In the genomic region with DNA sequence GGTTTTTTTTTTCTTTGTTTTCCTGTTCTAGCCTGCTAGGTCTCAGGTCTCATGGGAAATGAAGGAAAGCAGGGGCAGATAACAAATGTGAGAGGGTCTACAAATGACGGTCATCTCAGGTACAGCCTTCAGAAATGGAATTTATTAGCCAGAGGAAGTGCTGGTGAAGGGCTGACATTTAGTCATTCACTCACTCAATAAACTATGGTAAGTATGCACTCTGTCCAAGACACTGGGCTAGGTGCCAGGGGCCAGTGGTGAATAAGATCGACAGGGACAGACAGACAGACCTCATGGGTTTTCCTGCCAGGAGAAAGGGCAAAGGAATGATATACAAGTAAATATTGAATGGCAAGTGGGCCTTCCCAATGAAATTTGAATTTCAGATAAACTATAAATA, we compare ENCODE assay signal across 1 cellular context.
TF ChIP-seq lines count a peak whose summit lies in the region.

No MANE protein-coding gene starts in this region.

TF ChIP-seq in SK-N-SH, 30 proteins besides CTCF, POLR2A, EP300 and RAD21 (continued from another document):
- TF ChIP-seq, protein P1, sequence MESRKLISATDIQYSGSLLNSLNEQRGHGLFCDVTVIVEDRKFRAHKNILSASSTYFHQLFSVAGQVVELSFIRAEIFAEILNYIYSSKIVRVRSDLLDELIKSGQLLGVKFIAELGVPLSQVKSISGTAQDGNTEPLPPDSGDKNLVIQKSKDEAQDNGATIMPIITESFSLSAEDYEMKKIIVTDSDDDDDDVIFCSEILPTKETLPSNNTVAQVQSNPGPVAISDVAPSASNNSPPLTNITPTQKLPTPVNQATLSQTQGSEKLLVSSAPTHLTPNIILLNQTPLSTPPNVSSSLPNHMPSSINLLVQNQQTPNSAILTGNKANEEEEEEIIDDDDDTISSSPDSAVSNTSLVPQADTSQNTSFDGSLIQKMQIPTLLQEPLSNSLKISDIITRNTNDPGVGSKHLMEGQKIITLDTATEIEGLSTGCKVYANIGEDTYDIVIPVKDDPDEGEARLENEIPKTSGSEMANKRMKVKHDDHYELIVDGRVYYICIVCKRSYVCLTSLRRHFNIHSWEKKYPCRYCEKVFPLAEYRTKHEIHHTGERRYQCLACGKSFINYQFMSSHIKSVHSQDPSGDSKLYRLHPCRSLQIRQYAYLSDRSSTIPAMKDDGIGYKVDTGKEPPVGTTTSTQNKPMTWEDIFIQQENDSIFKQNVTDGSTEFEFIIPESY (IDR thresholded peaks at IDR 0.05; ENCODE audit: borderline replicate concordance, low read depth) = no peak
- peak; percentile 51 for TF ChIP-seq JUND (IDR thresholded peaks at IDR 0.05)
- TF ChIP-seq RXRA (IDR thresholded peaks at IDR 0.05; ENCODE audit: borderline replicate concordance, low read depth) = peak; percentile 56; the same call in 1 of the 2 replicates
- TF ChIP-seq POLR2AphosphoS5 (IDR thresholded peaks at IDR 0.05; ENCODE audit: low read depth, low read length) = no peak
- TF ChIP-seq MEF2A (IDR thresholded peaks at IDR 0.05; ENCODE audit: borderline replicate concordance, low read depth) = no peak
- TF ChIP-seq FOXM1 (IDR thresholded peaks at IDR 0.05; ENCODE audit: low read depth) = no peak
- TF ChIP-seq PBX3 (IDR thresholded peaks at IDR 0.05) = peak; percentile 95
- TF ChIP-seq SMC3 (IDR thresholded peaks at IDR 0.05; ENCODE audit: low read depth, low read length) = no peak
- 0 out of 2 replicates have a peak, but pooled peaks have one; percentile 55 for TF ChIP-seq TEAD4 (IDR thresholded peaks at IDR 0.05; ENCODE audit: borderline replicate concordance, insufficient read depth)
- TF ChIP-seq FOSL2 (IDR thresholded peaks at IDR 0.05; ENCODE audit: borderline replicate concordance, low read depth) = peak; percentile 21; the same call in 1 of the 2 replicates
- TF ChIP-seq REST (IDR thresholded peaks at IDR 0.05; ENCODE audit: low read depth, low read length) = no peak
- no peak for TF ChIP-seq GATA2 (CRISPR knock-in tag; IDR thresholded peaks at IDR 0.05)
- no peak for TF ChIP-seq SIN3A (IDR thresholded peaks at IDR 0.05; ENCODE audit: borderline replicate concordance, low read depth, low read length)
